ENCODE assay signal across 3 cellular contexts in the genomic region with DNA sequence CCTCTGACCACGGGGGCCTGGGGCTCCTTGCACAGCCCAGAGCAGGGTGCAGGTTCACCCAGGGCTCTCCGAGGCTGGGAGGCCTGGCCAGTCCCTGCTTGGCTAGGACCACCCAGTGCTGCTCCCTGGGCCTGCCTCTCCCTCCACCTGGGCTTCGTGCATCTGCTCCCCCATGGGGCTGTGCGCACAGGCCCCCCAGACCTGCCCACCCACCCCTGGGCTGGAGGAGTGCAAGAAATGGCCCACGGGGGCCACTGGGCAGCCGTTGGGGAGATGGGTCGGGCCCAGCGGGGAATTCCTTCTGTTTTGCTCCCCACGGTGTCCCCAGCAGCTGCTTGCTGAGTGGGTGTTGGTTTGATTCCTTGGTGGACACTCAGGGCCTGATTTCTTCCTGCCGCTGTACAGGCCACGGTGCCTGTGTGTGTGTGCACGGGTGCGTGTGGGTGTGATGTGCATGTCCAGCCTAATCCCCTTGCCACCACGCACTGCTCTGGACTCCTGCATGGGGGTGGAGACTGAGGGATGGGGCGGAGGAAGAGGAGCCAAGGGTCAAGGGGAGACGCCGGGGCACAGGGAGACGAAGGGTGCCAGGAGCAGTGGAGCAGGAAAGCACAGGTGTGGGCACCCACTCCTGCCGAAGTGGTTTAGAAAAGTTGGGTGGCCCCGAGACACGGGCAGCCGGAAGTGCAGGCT.
TF ChIP-seq lines count a peak whose summit lies in the region.

No MANE protein-coding gene starts in this region.

TF ChIP-seq in SK-N-SH treated with all-trans-retinoic acid at 6 μM for 48 hours, 23 proteins besides CTCF, POLR2A, EP300 and RAD21:
- TF ChIP-seq, protein P1, sequence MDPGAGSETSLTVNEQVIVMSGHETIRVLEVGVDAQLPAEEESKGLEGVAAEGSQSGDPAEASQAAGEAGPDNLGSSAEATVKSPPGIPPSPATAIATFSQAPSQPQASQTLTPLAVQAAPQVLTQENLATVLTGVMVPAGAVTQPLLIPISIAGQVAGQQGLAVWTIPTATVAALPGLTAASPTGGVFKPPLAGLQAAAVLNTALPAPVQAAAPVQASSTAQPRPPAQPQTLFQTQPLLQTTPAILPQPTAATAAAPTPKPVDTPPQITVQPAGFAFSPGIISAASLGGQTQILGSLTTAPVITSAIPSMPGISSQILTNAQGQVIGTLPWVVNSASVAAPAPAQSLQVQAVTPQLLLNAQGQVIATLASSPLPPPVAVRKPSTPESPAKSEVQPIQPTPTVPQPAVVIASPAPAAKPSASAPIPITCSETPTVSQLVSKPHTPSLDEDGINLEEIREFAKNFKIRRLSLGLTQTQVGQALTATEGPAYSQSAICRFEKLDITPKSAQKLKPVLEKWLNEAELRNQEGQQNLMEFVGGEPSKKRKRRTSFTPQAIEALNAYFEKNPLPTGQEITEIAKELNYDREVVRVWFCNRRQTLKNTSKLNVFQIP (CRISPR knock-in tag; IDR thresholded peaks at IDR 0.05; ENCODE audit: borderline replicate concordance, low read depth) = no peak
- TF ChIP-seq ARNTL (CRISPR knock-in tag; IDR thresholded peaks at IDR 0.05; ENCODE audit: borderline replicate concordance, low read depth) (no peak), OSR1 (CRISPR knock-in tag; IDR thresholded peaks at IDR 0.05) (no peak), ZFP3 (CRISPR knock-in tag; IDR thresholded peaks at IDR 0.05) (no peak), ZFP30 (CRISPR knock-in tag; IDR thresholded peaks at IDR 0.05) (no peak), TCF4 (CRISPR knock-in tag; IDR thresholded peaks at IDR 0.05; ENCODE audit: borderline replicate concordance) (no peak), ZNF70 (CRISPR knock-in tag; IDR thresholded peaks at IDR 0.05) (no peak), SNAI2 (CRISPR knock-in tag; IDR thresholded peaks at IDR 0.05) (no peak), CREB5 (CRISPR knock-in tag; IDR thresholded peaks at IDR 0.05; ENCODE audit: low read depth) (no peak), GLIS3 (CRISPR knock-in tag; IDR thresholded peaks at IDR 0.05) (no peak), ZNF8 (CRISPR knock-in tag; IDR thresholded peaks at IDR 0.05) (no peak), ISL1 (CRISPR knock-in tag; IDR thresholded peaks at IDR 0.05) (no peak), RARB (CRISPR knock-in tag; IDR thresholded peaks at IDR 0.05) (no peak), ESRRG (CRISPR knock-in tag; IDR thresholded peaks at IDR 0.05) (no peak), CSDC2 (CRISPR knock-in tag; IDR thresholded peaks at IDR 0.05) (no peak)

TF ChIP-seq in SK-N-SH, 30 proteins besides CTCF, POLR2A, EP300 and RAD21:
- no peak for TF ChIP-seq NFIC (IDR thresholded peaks at IDR 0.05; ENCODE audit: borderline replicate concordance)
- TF ChIP-seq YY1 (IDR thresholded peaks at IDR 0.05; ENCODE audit: low read depth) = no peak
- no peak for TF ChIP-seq RXRA (IDR thresholded peaks at IDR 0.05; ENCODE audit: borderline replicate concordance, low read depth)
- no peak for TF ChIP-seq IRF3 (IDR thresholded peaks at IDR 0.05; ENCODE audit: low read depth, low read length)
- TF ChIP-seq, protein P2, sequence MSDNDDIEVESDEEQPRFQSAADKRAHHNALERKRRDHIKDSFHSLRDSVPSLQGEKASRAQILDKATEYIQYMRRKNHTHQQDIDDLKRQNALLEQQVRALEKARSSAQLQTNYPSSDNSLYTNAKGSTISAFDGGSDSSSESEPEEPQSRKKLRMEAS (IDR thresholded peaks at IDR 0.05; ENCODE audit: low read depth) = no peak
- no peak for TF ChIP-seq FOXJ3 (CRISPR knock-in tag; IDR thresholded peaks at IDR 0.05)
- no peak for TF ChIP-seq NRF1 (IDR thresholded peaks at IDR 0.05; ENCODE audit: low read depth, low read length)
- TF ChIP-seq, protein P3, sequence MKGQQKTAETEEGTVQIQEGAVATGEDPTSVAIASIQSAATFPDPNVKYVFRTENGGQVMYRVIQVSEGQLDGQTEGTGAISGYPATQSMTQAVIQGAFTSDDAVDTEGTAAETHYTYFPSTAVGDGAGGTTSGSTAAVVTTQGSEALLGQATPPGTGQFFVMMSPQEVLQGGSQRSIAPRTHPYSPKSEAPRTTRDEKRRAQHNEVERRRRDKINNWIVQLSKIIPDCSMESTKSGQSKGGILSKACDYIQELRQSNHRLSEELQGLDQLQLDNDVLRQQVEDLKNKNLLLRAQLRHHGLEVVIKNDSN (IDR thresholded peaks at IDR 0.05; ENCODE audit: borderline replicate concordance, low read depth) = no peak

TF ChIP-seq in WTC11, 78 proteins besides CTCF, POLR2A, EP300 and RAD21:
- TF ChIP-seq SMAD3 (CRISPR knock-in tag; IDR thresholded peaks at IDR 0.05; ENCODE audit: borderline replicate concordance) (no peak), SOX15 (CRISPR knock-in tag; IDR thresholded peaks at IDR 0.05) (no peak), E2F5 (CRISPR knock-in tag; IDR thresholded peaks at IDR 0.05) (no peak), MXD4 (CRISPR knock-in tag; IDR thresholded peaks at IDR 0.05; ENCODE audit: borderline replicate concordance) (no peak), ARID4B (CRISPR knock-in tag; IDR thresholded peaks at IDR 0.05; ENCODE audit: borderline replicate concordance) (no peak), ZSCAN18 (CRISPR knock-in tag; IDR thresholded peaks at IDR 0.05) (no peak), ATF2 (CRISPR knock-in tag; IDR thresholded peaks at IDR 0.05; ENCODE audit: borderline replicate concordance, low read depth) (no peak), EMX1 (CRISPR knock-in tag; IDR thresholded peaks at IDR 0.05) (no peak), NFE2L1 (CRISPR knock-in tag; IDR thresholded peaks at IDR 0.05) (no peak), FOXP1 (CRISPR knock-in tag; IDR thresholded peaks at IDR 0.05; ENCODE audit: borderline replicate concordance) (no peak)
- TF ChIP-seq, protein P2 (CRISPR knock-in tag; IDR thresholded peaks at IDR 0.05) = no peak
- TF ChIP-seq, protein P4, sequence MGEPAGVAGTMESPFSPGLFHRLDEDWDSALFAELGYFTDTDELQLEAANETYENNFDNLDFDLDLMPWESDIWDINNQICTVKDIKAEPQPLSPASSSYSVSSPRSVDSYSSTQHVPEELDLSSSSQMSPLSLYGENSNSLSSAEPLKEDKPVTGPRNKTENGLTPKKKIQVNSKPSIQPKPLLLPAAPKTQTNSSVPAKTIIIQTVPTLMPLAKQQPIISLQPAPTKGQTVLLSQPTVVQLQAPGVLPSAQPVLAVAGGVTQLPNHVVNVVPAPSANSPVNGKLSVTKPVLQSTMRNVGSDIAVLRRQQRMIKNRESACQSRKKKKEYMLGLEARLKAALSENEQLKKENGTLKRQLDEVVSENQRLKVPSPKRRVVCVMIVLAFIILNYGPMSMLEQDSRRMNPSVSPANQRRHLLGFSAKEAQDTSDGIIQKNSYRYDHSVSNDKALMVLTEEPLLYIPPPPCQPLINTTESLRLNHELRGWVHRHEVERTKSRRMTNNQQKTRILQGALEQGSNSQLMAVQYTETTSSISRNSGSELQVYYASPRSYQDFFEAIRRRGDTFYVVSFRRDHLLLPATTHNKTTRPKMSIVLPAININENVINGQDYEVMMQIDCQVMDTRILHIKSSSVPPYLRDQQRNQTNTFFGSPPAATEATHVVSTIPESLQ (CRISPR knock-in tag; IDR thresholded peaks at IDR 0.05) = no peak
